ENCODE assay signal across 1 cellular context in the genomic region with DNA sequence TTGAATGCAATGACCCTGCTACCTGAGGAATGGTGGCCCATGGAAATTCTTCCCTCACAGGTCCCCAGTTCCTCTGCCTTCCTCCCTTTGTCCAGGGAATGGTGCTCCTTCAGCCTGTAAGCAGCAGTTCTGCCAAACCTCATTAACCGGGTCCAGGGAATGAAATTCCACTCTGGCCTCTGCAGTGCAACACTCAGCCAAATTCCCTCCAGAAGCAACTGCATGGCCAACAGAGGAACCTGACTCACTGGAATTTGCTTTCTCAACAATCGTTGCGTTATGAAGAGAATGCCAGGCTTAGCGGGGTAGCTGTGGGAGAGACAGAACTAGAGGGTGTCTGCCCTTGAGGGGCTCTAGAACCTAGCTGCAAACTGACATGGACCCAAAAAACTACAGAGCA.
TF ChIP-seq lines count a peak whose summit lies in the region.

No MANE protein-coding gene starts in this region.

TF ChIP-seq in GM23338, 12 proteins besides CTCF, POLR2A, EP300 and RAD21 (continued from another document):
- TF ChIP-seq, protein P1, sequence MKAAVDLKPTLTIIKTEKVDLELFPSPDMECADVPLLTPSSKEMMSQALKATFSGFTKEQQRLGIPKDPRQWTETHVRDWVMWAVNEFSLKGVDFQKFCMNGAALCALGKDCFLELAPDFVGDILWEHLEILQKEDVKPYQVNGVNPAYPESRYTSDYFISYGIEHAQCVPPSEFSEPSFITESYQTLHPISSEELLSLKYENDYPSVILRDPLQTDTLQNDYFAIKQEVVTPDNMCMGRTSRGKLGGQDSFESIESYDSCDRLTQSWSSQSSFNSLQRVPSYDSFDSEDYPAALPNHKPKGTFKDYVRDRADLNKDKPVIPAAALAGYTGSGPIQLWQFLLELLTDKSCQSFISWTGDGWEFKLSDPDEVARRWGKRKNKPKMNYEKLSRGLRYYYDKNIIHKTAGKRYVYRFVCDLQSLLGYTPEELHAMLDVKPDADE (IDR thresholded peaks at IDR 0.05), result no peak
- TF ChIP-seq ZNF114 (CRISPR knock-in tag; IDR thresholded peaks at IDR 0.05), result no peak
- no peak for TF ChIP-seq NANOG (IDR thresholded peaks at IDR 0.05; ENCODE audit: borderline replicate concordance)
- TF ChIP-seq JUNB (IDR thresholded peaks at IDR 0.05; ENCODE audit: unreplicated experiment), result no peak
TF ChIP-seq in GM23338: peak in this region for 0.
